9 cellular contexts compared by ENCODE assay signal in the genomic region with DNA sequence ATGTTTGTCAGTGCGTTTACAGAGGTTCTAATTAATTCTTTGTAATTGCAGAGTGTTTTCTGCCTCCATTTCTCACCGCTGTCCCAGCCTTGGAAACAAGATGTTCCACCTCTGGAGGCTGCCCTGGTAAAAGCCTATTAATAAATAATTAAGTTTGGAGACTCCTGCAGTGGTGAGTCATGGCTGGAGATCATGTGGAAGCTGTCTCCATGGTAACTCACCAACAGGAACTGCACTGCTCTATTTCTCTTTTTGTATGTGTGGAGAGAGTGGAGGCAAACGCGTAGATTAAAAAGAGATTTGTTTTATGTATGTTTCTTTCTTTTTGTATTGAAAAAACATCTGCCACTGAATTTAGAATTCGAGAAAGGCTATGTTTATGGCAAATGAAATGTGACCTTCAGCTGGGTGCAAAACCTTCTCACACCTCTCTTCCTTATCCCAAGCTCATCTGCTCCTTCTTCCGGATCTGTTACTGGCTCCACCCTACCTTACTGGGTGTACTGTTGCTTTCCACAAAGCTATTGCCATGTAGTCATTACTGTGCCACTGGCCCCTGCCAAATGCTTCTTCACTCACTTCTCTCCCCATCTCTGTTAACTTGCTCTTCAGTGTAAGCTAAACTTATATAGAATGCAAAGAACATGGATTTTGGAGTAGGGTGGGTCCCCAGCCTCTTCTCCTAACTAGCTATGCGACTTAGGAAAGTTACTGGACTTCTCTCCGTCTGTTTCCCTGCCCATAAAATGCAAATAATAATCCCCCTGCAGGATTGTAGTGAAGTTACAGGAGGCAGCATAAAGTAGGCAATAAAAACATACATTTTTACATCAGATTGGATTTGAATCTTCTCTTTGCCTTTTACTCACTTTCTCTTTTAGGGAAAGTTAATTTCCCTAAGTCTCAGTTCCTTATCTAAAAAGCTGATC.
DNase-seq lines count a peak whose midpoint lies in the region; ATAC-seq, FAIRE-seq and TF ChIP-seq lines count a peak whose summit lies in the region.
"Had no signal": no experiment of that assay in that cellular context is flagged by ENCODE, and none has a peak within 500 bp of the region (broad histone marks: within the 10 kb centered on the region; RNA-seq: fewer than 3 reads in every experiment).

No MANE protein-coding gene starts in this region.

- no peaks in the 10 kb centered on the region for H3K79me2 ChIP-seq in keratinocyte (ENCODE audit: control insufficient read depth, insufficient read depth, low read length)

- H3K4me1 Mint-ChIP-seq in activated CD8-positive, alpha-beta T cell treated with anti-CD3 and anti-CD28 coated beads for 36 hours (ENCODE audit: low read depth) = no peaks in the 10 kb centered on the region
- H3K4me1 Mint-ChIP-seq: activated B cell treated with CpG ODN at 0.5 μM for 24 hours had no signal

- TF ChIP-seq CTCF in AG04449 (IDR thresholded peaks at IDR 0.05; ENCODE audit: insufficient read depth, low read length, missing control alignments) = no peak
- TF ChIP-seq CTCF in ascending aorta (IDR thresholded peaks at IDR 0.05) = no peak
- no peak for TF ChIP-seq CTCF in keratinocyte (optimal IDR thresholded peaks at IDR 0.05 in 1 of 3, IDR thresholded peaks at IDR 0.05 in 1 of 3, conservative IDR thresholded peaks at IDR 0.05 in 1 of 3; ENCODE audit: extremely low read depth in 1 of 3, insufficient read depth in 2 of 3, low read length in 3 of 3)
- peak in 1 of 6 experiments; percentile 7 for TF ChIP-seq CTCF in upper lobe of left lung (IDR thresholded peaks at IDR 0.05)
- no peak for TF ChIP-seq CTCF in activated CD8-positive, alpha-beta T cell treated with anti-CD3 and anti-CD28 coated beads for 36 hours (IDR thresholded peaks at IDR 0.05)

- dilution Hi-C loops in keratinocyte (cut with MboI; ENCODE audit: extremely low pct_ligation_motif_present, low sequenced_read_pairs) = no loop called here

- FAIRE-seq in keratinocyte (lab: Jason Lieb, UNC) = peak; percentile 55

- H3K9me1 ChIP-seq in keratinocyte (ENCODE audit: control insufficient read depth, extremely low read depth, insufficient read depth, low read length) = no peaks in the 10 kb centered on the region

- no peak for TF ChIP-seq POLR2A in upper lobe of left lung (IDR thresholded peaks at IDR 0.05)

- 33 to 37% methylated on average over 8 of the region's 8 CpGs for WGBS in upper lobe of left lung, 2 donors

- intact Hi-C loops in ascending aorta (cut with DNase I) = loop anchor here (5.0 to 10.0 kb wide), 2 partner anchors 129 to 777 kb away; a partner anchor contains a TSS
- intact Hi-C loops in activated CD8-positive, alpha-beta T cell treated with anti-CD3 and anti-CD28 coated beads for 36 hours (cut with micrococcal nuclease) = no loop called here

- H3K4me2 ChIP-seq in keratinocyte (ENCODE audit: control insufficient read depth, extremely low read depth, insufficient read depth, low read depth, low read length) = peak overlapping the region; percentile 30

- no peaks in the 10 kb centered on the region for H4K20me1 ChIP-seq in keratinocyte (ENCODE audit: control insufficient read depth, extremely low read depth, insufficient read depth, low read length)

- peak; percentile 75 to 88 for ATAC-seq in upper lobe of left lung (ENCODE audit: low FRiP score in 2 of 2)
- ATAC-seq in GM19463 (IDR thresholded peaks at IDR 0.05; ENCODE audit: unreplicated experiment) = no peak
- ATAC-seq in activated CD8-positive, alpha-beta T cell treated with anti-CD3 and anti-CD28 coated beads for 36 hours = no peak

- H3K27ac Mint-ChIP-seq in activated CD8-positive, alpha-beta T cell treated with anti-CD3 and anti-CD28 coated beads for 36 hours = no peak overlapping the region
- H3K27ac Mint-ChIP-seq: activated B cell treated with CpG ODN at 0.5 μM for 24 hours had no signal

- H3K27me3 Mint-ChIP-seq in activated CD8-positive, alpha-beta T cell treated with anti-CD3 and anti-CD28 coated beads for 36 hours = no peaks in the 10 kb centered on the region
- H3K27me3 Mint-ChIP-seq: activated B cell treated with CpG ODN at 0.5 μM for 24 hours had no signal

- H3K9me3 ChIP-seq in ascending aorta (no peaks in the 10 kb centered on the region), keratinocyte (ENCODE audit: control insufficient read depth, low read depth, low read length) (no peaks in the 10 kb centered on the region), upper lobe of left lung (no peaks in the 10 kb centered on the region)

- peak overlapping the region; percentile 76 for H2AFZ ChIP-seq in keratinocyte (ENCODE audit: control insufficient read depth, low read length)

- CTCF ChIA-PET in AG04449 (lab: Yijun Ruan, JAX) = interaction anchor here (1.4 kb wide), 1 partner anchor 9 kb away, joined by 5 read pairs; no protein-coding TSS in a partner anchor
- CTCF ChIA-PET in activated CD8-positive, alpha-beta T cell treated with anti-CD3 and anti-CD28 coated beads for 36 hours (lab: Charles Lee) = no interaction called here

- H3K27me3 ChIP-seq in ascending aorta = no peaks in the 10 kb centered on the region
- H3K27me3 ChIP-seq in keratinocyte (ENCODE audit: control insufficient read depth, extremely low read depth, insufficient read depth, low read length) = no peaks in the 10 kb centered on the region
- no peaks in the 10 kb centered on the region for H3K27me3 ChIP-seq in upper lobe of left lung

- H3K36me3 ChIP-seq in ascending aorta = no peaks in the 10 kb centered on the region
- H3K36me3 ChIP-seq in keratinocyte (ENCODE audit: control insufficient read depth in 2 of 2, extremely low read depth in 1 of 2, insufficient read depth in 2 of 2, low read length in 2 of 2) = no peaks in the 10 kb centered on the region
- H3K36me3 ChIP-seq in upper lobe of left lung = no peaks in the 10 kb centered on the region

- H3K4me3 Mint-ChIP-seq in activated CD8-positive, alpha-beta T cell treated with anti-CD3 and anti-CD28 coated beads for 36 hours = no peak overlapping the region
- H3K4me3 Mint-ChIP-seq: activated B cell treated with CpG ODN at 0.5 μM for 24 hours had no signal

- H3K9ac ChIP-seq in keratinocyte (ENCODE audit: control insufficient read depth, extremely low read depth, insufficient read depth, low read length) = no peak overlapping the region

- no peaks in the 10 kb centered on the region for H3K9me3 Mint-ChIP-seq in activated CD8-positive, alpha-beta T cell treated with anti-CD3 and anti-CD28 coated beads for 36 hours

- H3K4me1 ChIP-seq in ascending aorta (peaks cover 0 to 6% of the 10 kb centered on the region in 2 donors), keratinocyte (ENCODE audit: control insufficient read depth, extremely low read depth, insufficient read depth, low read length) (no peaks in the 10 kb centered on the region), upper lobe of left lung (no peaks in the 10 kb centered on the region)

- peak; percentile 46 for DNase-seq in AG04449 (ENCODE audit: low read depth, low spot score)
- peak; percentile 84 for DNase-seq in LHCN-M2 (ENCODE audit: low read depth)
- peak; percentile 10 to 71 for DNase-seq in ascending aorta (ENCODE audit: low spot score in 2 of 2)
- peak; percentile 15 for DNase-seq in keratinocyte (ENCODE audit: low read depth, low spot score)
- peak in 1 of 2 donors; percentile 40 for DNase-seq in upper lobe of left lung
- DNase-seq in central memory CD4-positive, alpha-beta T cell = no peak
- no peak for DNase-seq in activated CD8-positive, alpha-beta T cell treated with anti-CD3 and anti-CD28 coated beads for 36 hours
- DNase-seq: activated B cell treated with CpG ODN at 0.5 μM for 24 hours had no signal

- H3K27ac ChIP-seq in ascending aorta (no peak overlapping the region), keratinocyte (ENCODE audit: control insufficient read depth, insufficient read depth, low read length) (no peak overlapping the region), upper lobe of left lung (no peak overlapping the region)

- no peak for TF ChIP-seq EP300 in upper lobe of left lung (IDR thresholded peaks at IDR 0.05)

- H3K4me3 ChIP-seq in AG04449 (ENCODE audit: low read depth, low read length) = peak overlapping the region; percentile 18; the same call in 1 of the 2 replicates
- H3K4me3 ChIP-seq in ascending aorta = peak overlapping the region; percentile 20 to 28
- H3K4me3 ChIP-seq in keratinocyte (ENCODE audit: control insufficient read depth in 2 of 3, extremely low read depth in 1 of 3, insufficient read depth in 2 of 3, low read depth in 1 of 3, low read length in 3 of 3) = no peak overlapping the region
- no peak overlapping the region for H3K4me3 ChIP-seq in upper lobe of left lung

- POLR2A ChIA-PET in AG04449 (lab: Yijun Ruan, JAX) = no interaction called here
- POLR2A ChIA-PET in activated CD8-positive, alpha-beta T cell treated with anti-CD3 and anti-CD28 coated beads for 36 hours (lab: Charles Lee) = no interaction called here

- no peaks in the 10 kb centered on the region for H3K36me3 Mint-ChIP-seq in activated CD8-positive, alpha-beta T cell treated with anti-CD3 and anti-CD28 coated beads for 36 hours (ENCODE audit: low read depth)

Comparison
In these comparisons a context has a peak if more than half of its experiments do, and no peak if none do; other contexts are left out.
1. DNase-seq: peak in AG04449 (single experiment), LHCN-M2 (single experiment), ascending aorta (2 of 2) and keratinocyte (single experiment); none in central memory CD4-positive, alpha-beta T cell (single experiment) and activated CD8-positive, alpha-beta T cell treated with anti-CD3 and anti-CD28 coated beads for 36 hours (single experiment).
2. H3K4me3 ChIP-seq: peak in AG04449 (single experiment) and ascending aorta (2 of 2); none in keratinocyte (0 of 3) and upper lobe of left lung (0 of 4).
3. ATAC-seq: peak in upper lobe of left lung (2 of 2); none in GM19463 (single experiment) and activated CD8-positive, alpha-beta T cell treated with anti-CD3 and anti-CD28 coated beads for 36 hours (single experiment).